Comparison of ENCODE assay signal across 1 cellular context in the genomic region with DNA sequence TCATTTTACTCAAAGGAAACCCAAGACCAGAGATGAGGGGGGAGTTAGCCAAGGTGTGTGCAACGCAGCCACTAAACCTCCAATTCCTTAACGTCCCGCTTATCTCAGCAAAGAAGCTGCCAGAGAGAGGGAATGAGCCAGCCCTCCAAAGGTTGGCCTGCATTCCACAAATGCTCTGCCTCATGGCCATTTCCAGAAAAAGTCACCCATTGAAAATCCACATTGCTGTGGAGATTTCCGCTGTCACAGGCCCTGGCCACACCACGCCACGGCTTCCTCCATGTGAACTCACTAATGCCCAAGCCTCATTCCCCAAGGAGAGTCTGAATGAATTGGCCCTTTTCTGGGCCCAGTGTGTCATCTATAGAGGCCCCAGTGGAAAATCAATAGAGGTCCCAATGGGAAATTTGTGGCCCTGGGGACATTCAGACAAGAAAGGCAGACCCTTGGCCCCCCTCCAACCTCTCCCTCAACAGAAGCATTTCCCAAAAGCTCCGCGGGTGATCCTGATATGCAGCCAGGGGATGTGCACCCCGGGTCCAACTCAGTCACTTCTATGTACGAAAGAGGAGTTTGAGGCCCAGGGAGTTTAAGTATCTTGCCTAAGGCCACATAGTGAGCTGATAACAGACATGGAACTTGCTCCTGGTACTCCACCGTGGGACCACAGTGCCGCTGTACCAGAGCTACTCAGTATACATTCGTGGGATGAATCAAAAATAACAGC.
TF ChIP-seq lines count a peak whose summit lies in the region.

No MANE protein-coding gene starts in this region.

TF ChIP-seq in K562, 482 proteins besides CTCF, POLR2A, EP300 and RAD21 (continued from another document):
- TF ChIP-seq, protein P1, sequence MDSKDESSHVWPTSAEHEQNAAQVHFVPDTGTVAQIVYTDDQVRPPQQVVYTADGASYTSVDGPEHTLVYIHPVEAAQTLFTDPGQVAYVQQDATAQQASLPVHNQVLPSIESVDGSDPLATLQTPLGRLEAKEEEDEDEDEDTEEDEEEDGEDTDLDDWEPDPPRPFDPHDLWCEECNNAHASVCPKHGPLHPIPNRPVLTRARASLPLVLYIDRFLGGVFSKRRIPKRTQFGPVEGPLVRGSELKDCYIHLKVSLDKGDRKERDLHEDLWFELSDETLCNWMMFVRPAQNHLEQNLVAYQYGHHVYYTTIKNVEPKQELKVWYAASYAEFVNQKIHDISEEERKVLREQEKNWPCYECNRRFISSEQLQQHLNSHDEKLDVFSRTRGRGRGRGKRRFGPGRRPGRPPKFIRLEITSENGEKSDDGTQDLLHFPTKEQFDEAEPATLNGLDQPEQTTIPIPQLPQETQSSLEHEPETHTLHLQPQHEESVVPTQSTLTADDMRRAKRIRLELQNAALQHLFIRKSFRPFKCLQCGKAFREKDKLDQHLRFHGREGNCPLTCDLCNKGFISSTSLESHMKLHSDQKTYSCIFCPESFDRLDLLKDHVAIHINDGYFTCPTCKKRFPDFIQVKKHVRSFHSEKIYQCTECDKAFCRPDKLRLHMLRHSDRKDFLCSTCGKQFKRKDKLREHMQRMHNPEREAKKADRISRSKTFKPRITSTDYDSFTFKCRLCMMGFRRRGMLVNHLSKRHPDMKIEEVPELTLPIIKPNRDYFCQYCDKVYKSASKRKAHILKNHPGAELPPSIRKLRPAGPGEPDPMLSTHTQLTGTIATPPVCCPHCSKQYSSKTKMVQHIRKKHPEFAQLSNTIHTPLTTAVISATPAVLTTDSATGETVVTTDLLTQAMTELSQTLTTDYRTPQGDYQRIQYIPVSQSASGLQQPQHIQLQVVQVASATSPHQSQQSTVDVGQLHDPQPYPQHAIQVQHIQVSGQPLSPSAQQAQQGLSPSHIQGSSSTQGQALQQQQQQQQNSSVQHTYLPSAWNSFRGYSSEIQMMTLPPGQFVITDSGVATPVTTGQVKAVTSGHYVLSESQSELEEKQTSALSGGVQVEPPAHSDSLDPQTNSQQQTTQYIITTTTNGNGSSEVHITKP (IDR thresholded peaks at IDR 0.05; ENCODE audit: partially characterized antibody), result peak; percentile 54
- TF ChIP-seq TAL1 (IDR thresholded peaks at IDR 0.05), result peak; percentile 9; the same call in 1 of the 2 replicates
